1 cellular context compared by ENCODE assay signal in genomic region chr4:10109995-10110670, GRCh38.
TF ChIP-seq lines count a peak whose summit lies in the region.

No MANE protein-coding gene starts in this region.

TF ChIP-seq in H1, 55 proteins besides CTCF, POLR2A, EP300 and RAD21 (continued from another document):
- TF ChIP-seq TAF1 (IDR thresholded peaks at IDR 0.05; ENCODE audit: low read depth, low read length) (no peak), POLR2AphosphoS5 (IDR thresholded peaks at IDR 0.05; ENCODE audit: low read depth, low read length) (peak; percentile 92; the same call in 1 of the 2 replicates)
- TF ChIP-seq, protein P1, sequence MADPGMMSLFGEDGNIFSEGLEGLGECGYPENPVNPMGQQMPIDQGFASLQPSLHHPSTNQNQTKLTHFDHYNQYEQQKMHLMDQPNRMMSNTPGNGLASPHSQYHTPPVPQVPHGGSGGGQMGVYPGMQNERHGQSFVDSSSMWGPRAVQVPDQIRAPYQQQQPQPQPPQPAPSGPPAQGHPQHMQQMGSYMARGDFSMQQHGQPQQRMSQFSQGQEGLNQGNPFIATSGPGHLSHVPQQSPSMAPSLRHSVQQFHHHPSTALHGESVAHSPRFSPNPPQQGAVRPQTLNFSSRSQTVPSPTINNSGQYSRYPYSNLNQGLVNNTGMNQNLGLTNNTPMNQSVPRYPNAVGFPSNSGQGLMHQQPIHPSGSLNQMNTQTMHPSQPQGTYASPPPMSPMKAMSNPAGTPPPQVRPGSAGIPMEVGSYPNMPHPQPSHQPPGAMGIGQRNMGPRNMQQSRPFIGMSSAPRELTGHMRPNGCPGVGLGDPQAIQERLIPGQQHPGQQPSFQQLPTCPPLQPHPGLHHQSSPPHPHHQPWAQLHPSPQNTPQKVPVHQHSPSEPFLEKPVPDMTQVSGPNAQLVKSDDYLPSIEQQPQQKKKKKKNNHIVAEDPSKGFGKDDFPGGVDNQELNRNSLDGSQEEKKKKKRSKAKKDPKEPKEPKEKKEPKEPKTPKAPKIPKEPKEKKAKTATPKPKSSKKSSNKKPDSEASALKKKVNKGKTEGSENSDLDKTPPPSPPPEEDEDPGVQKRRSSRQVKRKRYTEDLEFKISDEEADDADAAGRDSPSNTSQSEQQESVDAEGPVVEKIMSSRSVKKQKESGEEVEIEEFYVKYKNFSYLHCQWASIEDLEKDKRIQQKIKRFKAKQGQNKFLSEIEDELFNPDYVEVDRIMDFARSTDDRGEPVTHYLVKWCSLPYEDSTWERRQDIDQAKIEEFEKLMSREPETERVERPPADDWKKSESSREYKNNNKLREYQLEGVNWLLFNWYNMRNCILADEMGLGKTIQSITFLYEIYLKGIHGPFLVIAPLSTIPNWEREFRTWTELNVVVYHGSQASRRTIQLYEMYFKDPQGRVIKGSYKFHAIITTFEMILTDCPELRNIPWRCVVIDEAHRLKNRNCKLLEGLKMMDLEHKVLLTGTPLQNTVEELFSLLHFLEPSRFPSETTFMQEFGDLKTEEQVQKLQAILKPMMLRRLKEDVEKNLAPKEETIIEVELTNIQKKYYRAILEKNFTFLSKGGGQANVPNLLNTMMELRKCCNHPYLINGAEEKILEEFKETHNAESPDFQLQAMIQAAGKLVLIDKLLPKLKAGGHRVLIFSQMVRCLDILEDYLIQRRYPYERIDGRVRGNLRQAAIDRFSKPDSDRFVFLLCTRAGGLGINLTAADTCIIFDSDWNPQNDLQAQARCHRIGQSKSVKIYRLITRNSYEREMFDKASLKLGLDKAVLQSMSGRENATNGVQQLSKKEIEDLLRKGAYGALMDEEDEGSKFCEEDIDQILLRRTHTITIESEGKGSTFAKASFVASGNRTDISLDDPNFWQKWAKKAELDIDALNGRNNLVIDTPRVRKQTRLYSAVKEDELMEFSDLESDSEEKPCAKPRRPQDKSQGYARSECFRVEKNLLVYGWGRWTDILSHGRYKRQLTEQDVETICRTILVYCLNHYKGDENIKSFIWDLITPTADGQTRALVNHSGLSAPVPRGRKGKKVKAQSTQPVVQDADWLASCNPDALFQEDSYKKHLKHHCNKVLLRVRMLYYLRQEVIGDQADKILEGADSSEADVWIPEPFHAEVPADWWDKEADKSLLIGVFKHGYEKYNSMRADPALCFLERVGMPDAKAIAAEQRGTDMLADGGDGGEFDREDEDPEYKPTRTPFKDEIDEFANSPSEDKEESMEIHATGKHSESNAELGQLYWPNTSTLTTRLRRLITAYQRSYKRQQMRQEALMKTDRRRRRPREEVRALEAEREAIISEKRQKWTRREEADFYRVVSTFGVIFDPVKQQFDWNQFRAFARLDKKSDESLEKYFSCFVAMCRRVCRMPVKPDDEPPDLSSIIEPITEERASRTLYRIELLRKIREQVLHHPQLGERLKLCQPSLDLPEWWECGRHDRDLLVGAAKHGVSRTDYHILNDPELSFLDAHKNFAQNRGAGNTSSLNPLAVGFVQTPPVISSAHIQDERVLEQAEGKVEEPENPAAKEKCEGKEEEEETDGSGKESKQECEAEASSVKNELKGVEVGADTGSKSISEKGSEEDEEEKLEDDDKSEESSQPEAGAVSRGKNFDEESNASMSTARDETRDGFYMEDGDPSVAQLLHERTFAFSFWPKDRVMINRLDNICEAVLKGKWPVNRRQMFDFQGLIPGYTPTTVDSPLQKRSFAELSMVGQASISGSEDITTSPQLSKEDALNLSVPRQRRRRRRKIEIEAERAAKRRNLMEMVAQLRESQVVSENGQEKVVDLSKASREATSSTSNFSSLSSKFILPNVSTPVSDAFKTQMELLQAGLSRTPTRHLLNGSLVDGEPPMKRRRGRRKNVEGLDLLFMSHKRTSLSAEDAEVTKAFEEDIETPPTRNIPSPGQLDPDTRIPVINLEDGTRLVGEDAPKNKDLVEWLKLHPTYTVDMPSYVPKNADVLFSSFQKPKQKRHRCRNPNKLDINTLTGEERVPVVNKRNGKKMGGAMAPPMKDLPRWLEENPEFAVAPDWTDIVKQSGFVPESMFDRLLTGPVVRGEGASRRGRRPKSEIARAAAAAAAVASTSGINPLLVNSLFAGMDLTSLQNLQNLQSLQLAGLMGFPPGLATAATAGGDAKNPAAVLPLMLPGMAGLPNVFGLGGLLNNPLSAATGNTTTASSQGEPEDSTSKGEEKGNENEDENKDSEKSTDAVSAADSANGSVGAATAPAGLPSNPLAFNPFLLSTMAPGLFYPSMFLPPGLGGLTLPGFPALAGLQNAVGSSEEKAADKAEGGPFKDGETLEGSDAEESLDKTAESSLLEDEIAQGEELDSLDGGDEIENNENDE (IDR thresholded peaks at IDR 0.05; ENCODE audit: insufficient replicate concordance, low read length): no peak
